In the genomic region with DNA sequence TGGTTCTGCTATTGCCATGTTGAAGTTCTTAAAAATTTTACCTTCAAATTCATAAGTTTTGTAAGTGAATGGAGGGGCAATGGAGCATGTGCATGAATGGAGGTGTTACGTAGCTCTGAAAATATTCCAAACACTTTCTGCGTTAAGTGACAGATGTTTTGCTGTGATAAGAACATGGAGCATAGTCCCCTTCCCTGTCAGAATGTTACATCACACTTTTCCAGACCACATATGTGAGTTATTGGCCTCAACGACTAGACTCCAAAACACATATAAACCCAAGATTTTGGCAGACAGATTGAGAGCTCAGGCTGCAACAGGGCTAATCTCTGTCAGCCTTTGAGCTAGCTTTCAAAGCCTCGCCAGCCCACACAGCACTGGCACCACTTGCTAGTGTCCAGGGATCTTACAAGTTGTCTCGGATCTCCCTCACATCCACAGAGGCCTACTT, we compare ENCODE assay signal across 2 cellular contexts.
TF ChIP-seq lines count a peak whose summit lies in the region.

No MANE protein-coding gene starts in this region.

TF ChIP-seq in HepG2, 621 proteins besides CTCF, POLR2A, EP300 and RAD21 (continued from another document and continues in another):
- TF ChIP-seq ARID5B (CRISPR knock-in tag; IDR thresholded peaks at IDR 0.05) (peak; percentile 57; the same call in 1 of the 2 replicates), NR2F6 (IDR thresholded peaks at IDR 0.05) (no peak), NR2F6 (CRISPR knock-in tag; IDR thresholded peaks at IDR 0.05) (no peak), TFDP2 (CRISPR knock-in tag; IDR thresholded peaks at IDR 0.05) (no peak), FOXA3 (CRISPR knock-in tag; IDR thresholded peaks at IDR 0.05) (peak; percentile 33; the same call in 1 of the 2 replicates), FOXP1 (IDR thresholded peaks at IDR 0.05) (no peak), FOXP1 (CRISPR knock-in tag; IDR thresholded peaks at IDR 0.05) (0 out of 2 replicates have a peak, but pooled peaks have one; percentile 21), ZNF572 (CRISPR knock-in tag; IDR thresholded peaks at IDR 0.05) (no peak), SOX5 (CRISPR knock-in tag; IDR thresholded peaks at IDR 0.05; ENCODE audit: borderline replicate concordance) (0 out of 2 replicates have a peak, but pooled peaks have one; percentile 11)
- TF ChIP-seq, protein P1, sequence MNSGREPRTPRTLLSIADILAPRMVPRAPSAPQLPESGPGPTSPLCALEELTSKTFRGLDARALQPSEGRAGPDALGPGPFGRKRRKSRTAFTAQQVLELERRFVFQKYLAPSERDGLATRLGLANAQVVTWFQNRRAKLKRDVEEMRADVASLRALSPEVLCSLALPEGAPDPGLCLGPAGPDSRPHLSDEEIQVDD (CRISPR knock-in tag; IDR thresholded peaks at IDR 0.05; ENCODE audit: borderline replicate concordance) = no peak
- TF ChIP-seq, protein P2, sequence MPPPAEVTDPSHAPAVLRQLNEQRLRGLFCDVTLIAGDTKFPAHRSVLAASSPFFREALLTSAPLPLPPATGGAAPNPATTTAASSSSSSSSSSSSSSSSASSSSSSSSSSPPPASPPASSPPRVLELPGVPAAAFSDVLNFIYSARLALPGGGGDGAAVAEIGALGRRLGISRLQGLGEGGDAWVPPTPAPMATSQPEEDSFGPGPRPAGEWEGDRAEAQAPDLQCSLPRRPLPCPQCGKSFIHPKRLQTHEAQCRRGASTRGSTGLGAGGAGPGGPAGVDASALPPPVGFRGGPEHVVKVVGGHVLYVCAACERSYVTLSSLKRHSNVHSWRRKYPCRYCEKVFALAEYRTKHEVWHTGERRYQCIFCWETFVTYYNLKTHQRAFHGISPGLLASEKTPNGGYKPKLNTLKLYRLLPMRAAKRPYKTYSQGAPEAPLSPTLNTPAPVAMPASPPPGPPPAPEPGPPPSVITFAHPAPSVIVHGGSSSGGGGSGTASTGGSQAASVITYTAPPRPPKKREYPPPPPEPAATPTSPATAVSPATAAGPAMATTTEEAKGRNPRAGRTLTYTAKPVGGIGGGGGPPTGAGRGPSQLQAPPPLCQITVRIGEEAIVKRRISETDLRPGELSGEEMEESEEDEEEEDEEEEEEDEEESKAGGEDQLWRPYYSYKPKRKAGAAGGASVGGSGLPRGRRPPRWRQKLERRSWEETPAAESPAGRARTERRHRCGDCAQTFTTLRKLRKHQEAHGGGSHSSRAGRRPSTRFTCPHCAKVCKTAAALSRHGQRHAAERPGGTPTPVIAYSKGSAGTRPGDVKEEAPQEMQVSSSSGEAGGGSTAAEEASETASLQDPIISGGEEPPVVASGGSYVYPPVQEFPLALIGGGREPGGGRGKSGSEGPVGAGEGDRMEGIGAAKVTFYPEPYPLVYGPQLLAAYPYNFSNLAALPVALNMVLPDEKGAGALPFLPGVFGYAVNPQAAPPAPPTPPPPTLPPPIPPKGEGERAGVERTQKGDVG (CRISPR knock-in tag; IDR thresholded peaks at IDR 0.05; ENCODE audit: borderline replicate concordance) = no peak
- TF ChIP-seq, protein P3, sequence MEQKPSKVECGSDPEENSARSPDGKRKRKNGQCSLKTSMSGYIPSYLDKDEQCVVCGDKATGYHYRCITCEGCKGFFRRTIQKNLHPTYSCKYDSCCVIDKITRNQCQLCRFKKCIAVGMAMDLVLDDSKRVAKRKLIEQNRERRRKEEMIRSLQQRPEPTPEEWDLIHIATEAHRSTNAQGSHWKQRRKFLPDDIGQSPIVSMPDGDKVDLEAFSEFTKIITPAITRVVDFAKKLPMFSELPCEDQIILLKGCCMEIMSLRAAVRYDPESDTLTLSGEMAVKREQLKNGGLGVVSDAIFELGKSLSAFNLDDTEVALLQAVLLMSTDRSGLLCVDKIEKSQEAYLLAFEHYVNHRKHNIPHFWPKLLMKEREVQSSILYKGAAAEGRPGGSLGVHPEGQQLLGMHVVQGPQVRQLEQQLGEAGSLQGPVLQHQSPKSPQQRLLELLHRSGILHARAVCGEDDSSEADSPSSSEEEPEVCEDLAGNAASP (CRISPR knock-in tag; IDR thresholded peaks at IDR 0.05; ENCODE audit: borderline replicate concordance) = no peak

TF ChIP-seq in K562, 482 proteins besides CTCF, POLR2A, EP300 and RAD21 (continued from another document and continues in another):
- TF ChIP-seq CBFA2T3 (IDR thresholded peaks at IDR 0.05) (peak; percentile 89), RREB1 (CRISPR knock-in tag; IDR thresholded peaks at IDR 0.05) (no peak), ZNF175 (CRISPR knock-in tag; IDR thresholded peaks at IDR 0.05; ENCODE audit: low read depth) (no peak), TRIM24 (IDR thresholded peaks at IDR 0.05) (peak; percentile 61 to 83; a peak in 3 of 4 replicates), HMBOX1 (IDR thresholded peaks at IDR 0.05) (peak; percentile 79), CTBP1 (IDR thresholded peaks at IDR 0.05; ENCODE audit: borderline replicate concordance) (peak; percentile 56; the same call in 1 of the 2 replicates), ZNF232 (CRISPR knock-in tag; IDR thresholded peaks at IDR 0.05) (no peak), ZNF57 (CRISPR knock-in tag; IDR thresholded peaks at IDR 0.05) (no peak), ELK3 (CRISPR knock-in tag; IDR thresholded peaks at IDR 0.05) (no peak), SMARCE1 (IDR thresholded peaks at IDR 0.05) (peak; percentile 92), HDAC1 (IDR thresholded peaks at IDR 0.05) (peak in 1 of 2 experiments; percentile 84; a peak in 2 of 4 replicates), CREB1 (IDR thresholded peaks at IDR 0.05) (peak; percentile 44; the same call in 1 of the 2 replicates), CREB1 (CRISPR knock-in tag; IDR thresholded peaks at IDR 0.05) (no peak; the same call in 1 of the 2 replicates), HMGN3 (IDR thresholded peaks at IDR 0.05; ENCODE audit: borderline replicate concordance, extremely low read depth, insufficient read length, low read depth, low read length) (peak; percentile 32), LEF1 (IDR thresholded peaks at IDR 0.05) (peak; percentile 76; the same call in 1 of the 2 replicates), MECOM (CRISPR knock-in tag; IDR thresholded peaks at IDR 0.05) (no peak), SMARCC2 (IDR thresholded peaks at IDR 0.05; ENCODE audit: low read depth) (peak; percentile 80; the same call in 1 of the 2 replicates), BRF1 (IDR thresholded peaks at IDR 0.05; ENCODE audit: borderline replicate concordance, extremely low read depth, insufficient read length) (no peak), HDAC2 (IDR thresholded peaks at IDR 0.05) (peak; percentile 86; the same call in 1 of the 2 replicates), SUPT5H (IDR thresholded peaks at IDR 0.05) (no peak), ZNF217 (CRISPR knock-in tag; IDR thresholded peaks at IDR 0.05) (no peak), MNT (conservative IDR thresholded peaks at IDR 0.05) (peak in 1 of 2 experiments; percentile 46; a peak in 1 of 4 replicates), SMARCA5 (IDR thresholded peaks at IDR 0.05) (no peak), TEAD2 (tag; IDR thresholded peaks at IDR 0.05) (peak; percentile 37; the same call in 1 of the 2 replicates), ZNF3 (CRISPR knock-in tag; IDR thresholded peaks at IDR 0.05) (no peak), TCF3 (CRISPR knock-in tag; IDR thresholded peaks at IDR 0.05) (peak; percentile 91), EP400 (IDR thresholded peaks at IDR 0.05) (peak; percentile 71), TBL1XR1 (IDR thresholded peaks at IDR 0.05; ENCODE audit: low read length in 2 of 2) (peak in 1 of 2 experiments; percentile 82; a peak in 1 of 4 replicates), NFIC (IDR thresholded peaks at IDR 0.05) (peak; percentile 59), SRF (CRISPR knock-in tag; IDR thresholded peaks at IDR 0.05) (no peak), KDM1A (IDR thresholded peaks at IDR 0.05) (peak; percentile 92), MTA2 (IDR thresholded peaks at IDR 0.05; ENCODE audit: low read depth) (peak; percentile 80), CCAR2 (IDR thresholded peaks at IDR 0.05; ENCODE audit: low read depth, low read length) (no peak), LARP7 (IDR thresholded peaks at IDR 0.05) (no peak), MTA3 (IDR thresholded peaks at IDR 0.05; ENCODE audit: borderline replicate concordance) (0 out of 2 replicates have a peak, but pooled peaks have one; percentile 64), ILK (tag; IDR thresholded peaks at IDR 0.05; ENCODE audit: borderline replicate concordance, low read depth) (no peak), PRPF4 (IDR thresholded peaks at IDR 0.05; ENCODE audit: insufficient read depth, low read depth, low read length, poor library complexity, severe bottlenecking) (no peak), HDAC3 (IDR thresholded peaks at IDR 0.05; ENCODE audit: borderline replicate concordance, partially characterized antibody) (peak; percentile 87), SRSF7 (optimal IDR thresholded peaks at IDR 0.05; ENCODE audit: low read depth, low read length) (no peak), CEBPB (tag; IDR thresholded peaks at IDR 0.05) (peak; percentile 77)
- TF ChIP-seq, protein P4, sequence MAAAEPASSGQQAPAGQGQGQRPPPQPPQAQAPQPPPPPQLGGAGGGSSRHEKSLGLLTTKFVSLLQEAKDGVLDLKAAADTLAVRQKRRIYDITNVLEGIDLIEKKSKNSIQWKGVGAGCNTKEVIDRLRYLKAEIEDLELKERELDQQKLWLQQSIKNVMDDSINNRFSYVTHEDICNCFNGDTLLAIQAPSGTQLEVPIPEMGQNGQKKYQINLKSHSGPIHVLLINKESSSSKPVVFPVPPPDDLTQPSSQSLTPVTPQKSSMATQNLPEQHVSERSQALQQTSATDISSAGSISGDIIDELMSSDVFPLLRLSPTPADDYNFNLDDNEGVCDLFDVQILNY (CRISPR knock-in tag; IDR thresholded peaks at IDR 0.05) = no peak
- TF ChIP-seq, protein P5, sequence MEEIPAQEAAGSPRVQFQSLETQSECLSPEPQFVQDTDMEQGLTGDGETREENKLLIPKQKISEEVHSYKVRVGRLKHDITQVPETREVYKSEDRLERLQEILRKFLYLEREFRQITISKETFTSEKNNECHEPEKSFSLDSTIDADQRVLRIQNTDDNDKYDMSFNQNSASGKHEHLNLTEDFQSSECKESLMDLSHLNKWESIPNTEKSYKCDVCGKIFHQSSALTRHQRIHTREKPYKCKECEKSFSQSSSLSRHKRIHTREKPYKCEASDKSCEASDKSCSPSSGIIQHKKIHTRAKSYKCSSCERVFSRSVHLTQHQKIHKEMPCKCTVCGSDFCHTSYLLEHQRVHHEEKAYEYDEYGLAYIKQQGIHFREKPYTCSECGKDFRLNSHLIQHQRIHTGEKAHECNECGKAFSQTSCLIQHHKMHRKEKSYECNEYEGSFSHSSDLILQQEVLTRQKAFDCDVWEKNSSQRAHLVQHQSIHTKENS (CRISPR knock-in tag; IDR thresholded peaks at IDR 0.05) = no peak
